ENCODE assay signal across 16 cellular contexts in the genomic region with DNA sequence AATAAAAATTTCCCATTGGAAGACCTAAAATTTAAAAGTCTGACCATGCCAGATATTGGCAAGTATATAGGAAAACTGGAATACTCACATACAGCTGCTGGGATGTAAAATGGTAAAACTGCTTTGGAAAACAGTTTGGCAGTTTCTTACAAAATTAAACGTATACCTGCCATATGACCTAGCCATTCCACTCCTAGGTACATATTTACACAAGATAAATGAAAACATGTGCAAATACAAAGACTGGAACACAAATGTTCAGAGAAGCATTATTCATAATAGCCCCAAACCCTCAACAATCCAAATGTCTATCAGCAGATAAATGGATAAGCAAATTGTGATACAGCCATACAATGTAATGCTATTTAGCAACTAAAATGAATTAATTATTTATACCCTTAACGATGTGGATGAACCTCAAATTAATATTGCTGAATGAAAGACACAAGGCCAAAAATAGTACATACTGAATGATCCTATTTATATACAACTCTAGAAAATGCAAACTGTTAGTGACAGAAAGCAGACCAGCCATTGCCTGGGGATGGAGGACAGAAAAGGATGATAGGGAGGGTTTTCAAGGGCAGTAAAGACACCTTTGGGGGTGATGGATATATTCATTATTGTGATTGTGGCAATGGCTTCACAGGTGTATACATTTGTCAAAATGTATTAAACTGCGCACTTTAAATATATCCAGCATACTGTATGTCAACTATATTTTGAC.
"Had no signal": no experiment of that assay in that cellular context is flagged by ENCODE, and none has a peak within 500 bp of the region (broad histone marks: within the 10 kb centered on the region; RNA-seq: fewer than 3 reads in every experiment).

No MANE protein-coding gene starts in this region.

- H3K4me3 Mint-ChIP-seq: activated naive CD4-positive, alpha-beta T cell treated with anti-CD3 and anti-CD28 coated beads, Interleukin-2, amount 50 U/mL, for 24 hours; natural killer cell treated with Interleukin-12 subunit alpha and Interleukin-12 subunit beta and Interleukin-15 and Interleukin-18, amount 100 ng/mL, for 72 hours; stimulated activated naive CD8-positive, alpha-beta T cell treated with anti-CD3 and anti-CD28 coated beads, Interleukin-15, Interleukin-2, amounts not matched to agents 100 ng/mL and 50 ng/mL, for 24 hours had no signal

- H3K9me3 Mint-ChIP-seq: activated naive CD4-positive, alpha-beta T cell treated with anti-CD3 and anti-CD28 coated beads, Interleukin-2, amount 50 U/mL, for 24 hours had no signal

- H3K27me3 Mint-ChIP-seq: activated naive CD4-positive, alpha-beta T cell treated with anti-CD3 and anti-CD28 coated beads, Interleukin-2, amount 50 U/mL, for 24 hours had no signal

- H3K27ac ChIP-seq: breast epithelium, gastrocnemius medialis, lower lobe of right lung, tibial nerve had no signal

- H3K4me1 ChIP-seq: breast epithelium, lower lobe of right lung, tibial nerve had no signal

- H3K27ac Mint-ChIP-seq: activated naive CD4-positive, alpha-beta T cell treated with anti-CD3 and anti-CD28 coated beads, Interleukin-2, amount 50 U/mL, for 24 hours; natural killer cell treated with Interleukin-12 subunit alpha and Interleukin-12 subunit beta and Interleukin-15 and Interleukin-18, amount 100 ng/mL, for 72 hours; stimulated activated naive CD8-positive, alpha-beta T cell treated with anti-CD3 and anti-CD28 coated beads, Interleukin-15, Interleukin-2, amounts not matched to agents 100 ng/mL and 50 ng/mL, for 24 hours had no signal

- ATAC-seq: natural killer cell treated with Interleukin-12 subunit alpha and Interleukin-12 subunit beta and Interleukin-15 and Interleukin-18, amount 100 ng/mL, for 72 hours had no signal

- H3K4me3 ChIP-seq: breast epithelium, gastrocnemius medialis, lower lobe of right lung, tibial nerve had no signal

- H3K36me3 ChIP-seq: breast epithelium, gastrocnemius medialis, lower lobe of right lung, tibial nerve had no signal

- DNase-seq: activated CD4-positive, alpha-beta T cell treated with anti-CD3 and anti-CD28 coated beads, Interleukin-2, amount 50 U/mL, for 48 hours; activated gamma-delta T cell; cerebellar nuclear complex; cortex of kidney; gastrocnemius medialis; head of caudate nucleus; lower lobe of right lung; nucleus accumbens; posterior cingulate gyrus; retina; T-helper 2 cell had no signal

- H3K9me3 ChIP-seq: breast epithelium, gastrocnemius medialis, lower lobe of right lung had no signal

- H3K27me3 ChIP-seq: breast epithelium, gastrocnemius medialis, tibial nerve had no signal
